ENCODE assay signal across 2 cellular contexts in the genomic region with DNA sequence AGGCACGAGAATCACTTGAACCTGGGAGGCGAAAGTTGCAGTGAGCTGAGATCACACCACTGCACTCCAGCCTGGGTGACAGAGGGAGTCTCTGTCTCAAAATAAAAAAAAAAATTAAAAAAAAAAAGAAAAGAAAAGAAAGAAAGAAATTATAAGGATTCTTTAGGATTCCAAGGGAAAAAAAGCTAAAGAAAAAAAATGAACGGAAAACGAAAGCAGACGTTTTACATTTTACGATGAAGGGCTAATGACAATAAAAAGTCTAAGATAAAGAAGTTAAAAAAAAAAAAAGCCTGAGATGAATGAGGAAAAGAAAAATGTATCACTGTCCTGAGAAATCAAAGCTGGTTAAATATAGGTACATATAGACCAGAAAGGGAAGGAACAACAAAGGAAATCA.
TF ChIP-seq lines count a peak whose summit lies in the region.

No MANE protein-coding gene starts in this region.

TF ChIP-seq in GM23338, 12 proteins besides CTCF, POLR2A, EP300 and RAD21 (continued from another document):
- TF ChIP-seq, protein P1, sequence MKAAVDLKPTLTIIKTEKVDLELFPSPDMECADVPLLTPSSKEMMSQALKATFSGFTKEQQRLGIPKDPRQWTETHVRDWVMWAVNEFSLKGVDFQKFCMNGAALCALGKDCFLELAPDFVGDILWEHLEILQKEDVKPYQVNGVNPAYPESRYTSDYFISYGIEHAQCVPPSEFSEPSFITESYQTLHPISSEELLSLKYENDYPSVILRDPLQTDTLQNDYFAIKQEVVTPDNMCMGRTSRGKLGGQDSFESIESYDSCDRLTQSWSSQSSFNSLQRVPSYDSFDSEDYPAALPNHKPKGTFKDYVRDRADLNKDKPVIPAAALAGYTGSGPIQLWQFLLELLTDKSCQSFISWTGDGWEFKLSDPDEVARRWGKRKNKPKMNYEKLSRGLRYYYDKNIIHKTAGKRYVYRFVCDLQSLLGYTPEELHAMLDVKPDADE (IDR thresholded peaks at IDR 0.05) = no peak

TF ChIP-seq in WTC11, 78 proteins besides CTCF, POLR2A, EP300 and RAD21 (continued from another document):
- TF ChIP-seq, protein P2, sequence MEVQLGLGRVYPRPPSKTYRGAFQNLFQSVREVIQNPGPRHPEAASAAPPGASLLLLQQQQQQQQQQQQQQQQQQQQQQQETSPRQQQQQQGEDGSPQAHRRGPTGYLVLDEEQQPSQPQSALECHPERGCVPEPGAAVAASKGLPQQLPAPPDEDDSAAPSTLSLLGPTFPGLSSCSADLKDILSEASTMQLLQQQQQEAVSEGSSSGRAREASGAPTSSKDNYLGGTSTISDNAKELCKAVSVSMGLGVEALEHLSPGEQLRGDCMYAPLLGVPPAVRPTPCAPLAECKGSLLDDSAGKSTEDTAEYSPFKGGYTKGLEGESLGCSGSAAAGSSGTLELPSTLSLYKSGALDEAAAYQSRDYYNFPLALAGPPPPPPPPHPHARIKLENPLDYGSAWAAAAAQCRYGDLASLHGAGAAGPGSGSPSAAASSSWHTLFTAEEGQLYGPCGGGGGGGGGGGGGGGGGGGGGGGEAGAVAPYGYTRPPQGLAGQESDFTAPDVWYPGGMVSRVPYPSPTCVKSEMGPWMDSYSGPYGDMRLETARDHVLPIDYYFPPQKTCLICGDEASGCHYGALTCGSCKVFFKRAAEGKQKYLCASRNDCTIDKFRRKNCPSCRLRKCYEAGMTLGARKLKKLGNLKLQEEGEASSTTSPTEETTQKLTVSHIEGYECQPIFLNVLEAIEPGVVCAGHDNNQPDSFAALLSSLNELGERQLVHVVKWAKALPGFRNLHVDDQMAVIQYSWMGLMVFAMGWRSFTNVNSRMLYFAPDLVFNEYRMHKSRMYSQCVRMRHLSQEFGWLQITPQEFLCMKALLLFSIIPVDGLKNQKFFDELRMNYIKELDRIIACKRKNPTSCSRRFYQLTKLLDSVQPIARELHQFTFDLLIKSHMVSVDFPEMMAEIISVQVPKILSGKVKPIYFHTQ (CRISPR knock-in tag; IDR thresholded peaks at IDR 0.05) = no peak
- TF ChIP-seq, protein P3, sequence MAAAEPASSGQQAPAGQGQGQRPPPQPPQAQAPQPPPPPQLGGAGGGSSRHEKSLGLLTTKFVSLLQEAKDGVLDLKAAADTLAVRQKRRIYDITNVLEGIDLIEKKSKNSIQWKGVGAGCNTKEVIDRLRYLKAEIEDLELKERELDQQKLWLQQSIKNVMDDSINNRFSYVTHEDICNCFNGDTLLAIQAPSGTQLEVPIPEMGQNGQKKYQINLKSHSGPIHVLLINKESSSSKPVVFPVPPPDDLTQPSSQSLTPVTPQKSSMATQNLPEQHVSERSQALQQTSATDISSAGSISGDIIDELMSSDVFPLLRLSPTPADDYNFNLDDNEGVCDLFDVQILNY (CRISPR knock-in tag; IDR thresholded peaks at IDR 0.05) = no peak
- TF ChIP-seq SP1 (CRISPR knock-in tag; conservative IDR thresholded peaks at IDR 0.05) = no peak
- TF ChIP-seq, protein P4, sequence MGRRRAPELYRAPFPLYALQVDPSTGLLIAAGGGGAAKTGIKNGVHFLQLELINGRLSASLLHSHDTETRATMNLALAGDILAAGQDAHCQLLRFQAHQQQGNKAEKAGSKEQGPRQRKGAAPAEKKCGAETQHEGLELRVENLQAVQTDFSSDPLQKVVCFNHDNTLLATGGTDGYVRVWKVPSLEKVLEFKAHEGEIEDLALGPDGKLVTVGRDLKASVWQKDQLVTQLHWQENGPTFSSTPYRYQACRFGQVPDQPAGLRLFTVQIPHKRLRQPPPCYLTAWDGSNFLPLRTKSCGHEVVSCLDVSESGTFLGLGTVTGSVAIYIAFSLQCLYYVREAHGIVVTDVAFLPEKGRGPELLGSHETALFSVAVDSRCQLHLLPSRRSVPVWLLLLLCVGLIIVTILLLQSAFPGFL (CRISPR knock-in tag; IDR thresholded peaks at IDR 0.05; ENCODE audit: borderline replicate concordance) = no peak
- TF ChIP-seq SMAD4 (CRISPR knock-in tag; IDR thresholded peaks at IDR 0.05) = no peak
- TF ChIP-seq JAZF1 (CRISPR knock-in tag; IDR thresholded peaks at IDR 0.05) = no peak
- no peak for TF ChIP-seq ZNF396 (CRISPR knock-in tag; IDR thresholded peaks at IDR 0.05; ENCODE audit: borderline replicate concordance)
